9 cellular contexts compared by ENCODE assay signal in the genomic region with DNA sequence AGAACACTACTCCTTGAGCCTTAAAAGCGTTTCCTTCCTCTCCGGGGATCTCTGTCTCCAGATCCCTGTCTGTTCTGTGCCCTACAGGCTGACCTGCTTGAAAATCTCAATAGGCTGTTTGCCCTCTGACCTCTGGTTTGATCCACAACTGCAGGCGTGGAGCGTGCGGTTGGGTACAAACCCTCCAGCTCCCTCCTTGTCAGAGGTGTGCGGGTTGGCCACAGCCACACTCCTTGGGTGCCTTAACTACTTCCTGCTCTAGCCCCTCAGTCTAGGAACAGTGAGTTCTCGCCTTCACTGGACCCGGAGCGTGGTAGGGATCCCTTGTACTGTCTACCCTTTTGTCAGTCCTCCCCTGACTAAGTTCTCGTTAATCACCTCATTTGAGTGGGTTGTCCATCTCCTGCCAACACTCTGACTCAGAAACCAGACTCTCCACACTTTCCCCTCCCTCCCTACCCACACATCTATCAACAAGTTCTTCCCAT. TPM values are rescaled to one million over a fixed set of nuclear protein-coding genes. Genes with fewer than 3 reads are reported as not detected.
A peak's percentile ranks its signal among the peaks of the same experiment; 100 is the strongest.
DNase-seq lines count a peak whose midpoint lies in the region; TF ChIP-seq lines count a peak whose summit lies in the region.
"Had no signal": no experiment of that assay in that cellular context is flagged by ENCODE, and none has a peak within 500 bp of the region (broad histone marks: within the 10 kb centered on the region; RNA-seq: fewer than 3 reads in every experiment).

No MANE protein-coding gene starts in this region.

- H3K4me1 Mint-ChIP-seq in nephron: peaks cover 70% of the 10 kb centered on the region

- no peak for TF ChIP-seq POLR2A in NB4 (IDR thresholded peaks at IDR 0.05; ENCODE audit: extremely low read depth, insufficient read length)

- H3K9me3 Mint-ChIP-seq in nephron: no peaks in the 10 kb centered on the region

- TF ChIP-seq CTCF in NB4 (IDR thresholded peaks at IDR 0.05; ENCODE audit: low read depth, low read length) (no peak), nephron (IDR thresholded peaks at IDR 0.05; ENCODE audit: unreplicated experiment in 3 of 3) (no peak), GM20000 (IDR thresholded peaks at IDR 0.05; ENCODE audit: extremely low read depth, missing control alignments) (no peak)

- H3K9me3 ChIP-seq in esophagus (ENCODE audit: control insufficient read depth in 2 of 2, insufficient read depth in 1 of 2, low read depth in 1 of 2, low read length in 1 of 2): no peaks in the 10 kb centered on the region

- DNase-seq in ACHN (peak; percentile 72), NB4 (ENCODE audit: low read depth) (peak; percentile 71), SKM-1 treated with dmso at 0.1 percent for 144 hours (lab: John Stamatoyannopoulos, UW; ENCODE audit: unreplicated experiment) (no peak), hippocampal formation (lab: John Stamatoyannopoulos, UW) (no peak), GM20000 (ENCODE audit: low spot score) (no peak)
- DNase-seq in activated naive CD4-positive, alpha-beta T cell treated with anti-CD3 and anti-CD28 coated beads, Interleukin-2, amount 50 U/mL, for 16 hours: no peak
- DNase-seq: DMS153 had no signal

- H3K4me3 ChIP-seq in NB4 (ENCODE audit: low read depth, low read length) (no peak overlapping the region), esophagus (ENCODE audit: low read depth in 1 of 2, low read length in 2 of 2) (no peak overlapping the region)

- WGBS in esophagus, 2 donors: 20 to 34% methylated on average over 10 of the region's 10 CpGs

- no peaks in the 10 kb centered on the region for H3K36me3 ChIP-seq in esophagus (ENCODE audit: control insufficient read depth in 2 of 2, insufficient read depth in 2 of 2, low read length in 1 of 2)

- peak overlapping the region in 2 of 3 experiments; percentile 93 to 96 for H3K27ac Mint-ChIP-seq in nephron

- no peaks in the 10 kb centered on the region for H3K27me3 ChIP-seq in esophagus (ENCODE audit: control insufficient read depth in 1 of 2, insufficient read depth in 2 of 2, low read length in 2 of 2)

- in situ Hi-C loops in ACHN (cut with HindIII; ENCODE audit: low pct_ligation_motif_present, low pct_unique_long_range_greater_than_20kb, low sequenced_read_pairs): no loop called here

- H3K27ac ChIP-seq in esophagus (ENCODE audit: low read depth in 2 of 2, low read length in 1 of 2): peak overlapping the region; percentile 30 to 69

- H3K4me3 Mint-ChIP-seq in nephron: peak overlapping the region in 2 of 3 experiments; percentile 5 to 45

- peaks cover 29% of the 10 kb centered on the region for H3K27me3 Mint-ChIP-seq in nephron (ENCODE audit: low read depth)

- H3K4me1 ChIP-seq in esophagus (ENCODE audit: control insufficient read depth in 2 of 2, insufficient read depth in 2 of 2, low read length in 1 of 2): peaks cover 0 to 23% of the 10 kb centered on the region in 2 donors

- H3K36me3 Mint-ChIP-seq in nephron (ENCODE audit: low read depth): no peaks in the 10 kb centered on the region

RNA-seq across cellular contexts. Expression of gene CMKLR1, which starts 33.1 kb away (rescaled TPM):
- under 1 TPM; 0.24 to 0.45 TPM for polyA plus RNA-seq in esophagus

Comparison
In these comparisons a context has a peak if more than half of its experiments do, and no peak if none do; other contexts are left out.
1. DNase-seq: peak in ACHN (single experiment) and NB4 (single experiment); none in SKM-1 treated with dmso at 0.1 percent for 144 hours (single experiment), hippocampal formation (0 of 2), GM20000 (single experiment) and activated naive CD4-positive, alpha-beta T cell treated with anti-CD3 and anti-CD28 coated beads, Interleukin-2, amount 50 U/mL, for 16 hours (single experiment).